ENCODE assay signal across 8 cellular contexts in the genomic region with DNA sequence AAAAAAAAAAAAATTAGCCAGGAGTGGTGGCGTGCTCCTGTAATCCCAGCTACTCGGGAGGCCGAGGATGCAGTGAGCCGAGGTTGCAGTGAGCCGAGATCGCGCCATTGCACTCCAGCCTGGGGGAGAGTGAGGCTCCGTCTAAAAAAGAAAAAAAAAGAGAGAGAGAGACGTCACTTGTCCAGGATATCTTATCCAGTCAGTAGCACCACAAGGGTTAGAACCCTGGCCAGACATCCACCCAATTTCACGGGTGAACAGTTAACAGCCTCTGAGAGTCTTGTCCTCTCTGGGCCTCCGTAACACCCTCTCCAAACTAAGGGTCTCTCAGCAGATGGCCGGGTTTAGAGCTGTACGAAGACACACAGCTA. TPM values are rescaled to one million over a fixed set of nuclear protein-coding genes. Genes with fewer than 3 reads are reported as not detected.
DNase-seq lines count a peak whose midpoint lies in the region; ATAC-seq, FAIRE-seq and TF ChIP-seq lines count a peak whose summit lies in the region.

No MANE protein-coding gene starts in this region.

- TF ChIP-seq CTCF in 22Rv1 (IDR thresholded peaks at IDR 0.05) (no peak), body of pancreas (IDR thresholded peaks at IDR 0.05) (no peak), mesothelial cell of epicardium (IDR thresholded peaks at IDR 0.05; ENCODE audit: unreplicated experiment) (no peak)

- H3K9me3 Mint-ChIP-seq in mesothelial cell of epicardium, result no peaks in the 10 kb centered on the region

- H3K27ac ChIP-seq in 22Rv1 (peak overlapping the region; percentile 95), body of pancreas (peak overlapping the region; percentile 75 to 96 (median 93))

- intact Hi-C loops in body of pancreas (cut with DNase I), result no loop called here

- H3K27me3 ChIP-seq in body of pancreas, result no peaks in the 10 kb centered on the region

- DNase-seq in body of pancreas, result no peak
- no peak for DNase-seq in mesothelial cell of epicardium (ENCODE audit: low spot score in 2 of 2, unreplicated experiment in 2 of 2)
- DNase-seq in cerebellar cortex (ENCODE audit: low spot score), result no peak
- no peak for DNase-seq in iPS-NIHi11 (ENCODE audit: low spot score)
- no peak for DNase-seq in RCC 7860 (ENCODE audit: low spot score)

- H3K27me3 Mint-ChIP-seq in mesothelial cell of epicardium (ENCODE audit: low read depth), result no peaks in the 10 kb centered on the region

- ATAC-seq in HG02610 (IDR thresholded peaks at IDR 0.05; ENCODE audit: unreplicated experiment) (peak; percentile 1), body of pancreas (no peak), HG02840 (IDR thresholded peaks at IDR 0.05; ENCODE audit: low FRiP score, unreplicated experiment) (no peak)

- TF ChIP-seq POLR2A in body of pancreas (IDR thresholded peaks at IDR 0.05), result no peak

- H3K4me3 Mint-ChIP-seq in mesothelial cell of epicardium, result peak overlapping the region; percentile 97

- H3K27ac Mint-ChIP-seq in mesothelial cell of epicardium, result peak overlapping the region; percentile 99

- H3K9me3 ChIP-seq in body of pancreas, result no peaks in the 10 kb centered on the region

- no peak for FAIRE-seq in RCC 7860 (lab: Jason Lieb, UNC)

- H3K36me3 ChIP-seq in body of pancreas (replicated peaks in 1 of 2; ENCODE audit: insufficient read depth in 1 of 2, low read depth in 2 of 2), result no peaks in the 10 kb centered on the region

- peaks cover 24% of the 10 kb centered on the region for H3K4me1 Mint-ChIP-seq in mesothelial cell of epicardium

- H3K4me1 ChIP-seq in body of pancreas, result peaks cover 55% of the 10 kb centered on the region

- H3K36me3 Mint-ChIP-seq in mesothelial cell of epicardium, result no peaks in the 10 kb centered on the region

- 18 to 23% methylated on average over 12 to 13 of the region's 13 CpGs for WGBS in body of pancreas, 2 donors

- H3K4me3 ChIP-seq in body of pancreas, result peak overlapping the region; percentile 80 to 95

RNA-seq across cellular contexts. Expression of gene CLPTM1, which starts 0.9 kb away (rescaled TPM):
- total RNA-seq in body of pancreas (10 to 100 TPM; 37.1 to 48.5 TPM), mesothelial cell of epicardium (85.6 to 89.6 TPM (median 85.6 TPM) in 3 replicates)

RNA-seq across cellular contexts. Expression of gene APOC2, which starts 8.4 kb away (rescaled TPM):
- total RNA-seq in body of pancreas (not detected), mesothelial cell of epicardium (not detected in 3 replicates)

RNA-seq across cellular contexts. Expression of gene APOC4, which starts 12.2 kb away (rescaled TPM):
- total RNA-seq in body of pancreas, result not detected
- not detected in 3 replicates for total RNA-seq in mesothelial cell of epicardium

RNA-seq across cellular contexts. Expression of gene APOC1, which starts 39.9 kb away (rescaled TPM):
- 10 to 100 TPM in 1 of 2 donors, 1 to 10 TPM in 1; 5.4 to 24.1 TPM for total RNA-seq in body of pancreas
- 18.6 to 20.0 TPM (median 18.6 TPM) in 3 replicates for total RNA-seq in mesothelial cell of epicardium

RNA-seq across cellular contexts. Expression of gene RELB, which starts 47.0 kb away (rescaled TPM):
- total RNA-seq in body of pancreas (10 to 100 TPM in 1 of 2 donors, 1 to 10 TPM in 1; 8.9 to 11.9 TPM), mesothelial cell of epicardium (18.5 to 20.8 TPM (median 18.7 TPM) in 3 replicates)
